ENCODE assay signal across 8 cellular contexts in the genomic region with DNA sequence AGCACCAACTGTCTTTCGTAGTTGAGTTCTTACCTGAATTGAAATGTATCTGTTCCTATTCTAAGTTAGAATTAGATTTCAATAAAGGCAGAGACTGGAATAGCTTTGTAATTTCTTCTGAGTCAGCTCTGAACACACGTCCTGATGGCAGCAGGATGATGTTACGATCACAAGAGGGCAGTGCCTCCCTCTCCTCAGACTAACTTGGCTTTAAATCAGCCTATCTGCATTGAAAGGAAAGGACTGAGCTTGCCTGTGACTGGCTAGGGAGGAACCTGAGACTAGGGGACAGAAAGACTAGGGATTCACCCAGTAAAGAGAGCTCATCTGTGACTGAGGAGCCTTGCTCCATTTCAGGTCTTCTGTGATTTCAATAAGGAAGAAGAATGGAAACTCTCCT.
DNase-seq lines count a peak whose midpoint lies in the region; ATAC-seq and TF ChIP-seq lines count a peak whose summit lies in the region.

No MANE protein-coding gene starts in this region.

- H2AFZ ChIP-seq in SK-N-SH (ENCODE audit: low read depth): no peak overlapping the region
- H2AFZ ChIP-seq in neural progenitor cell (replicated peaks): peak overlapping the region; percentile 89

- no peak overlapping the region for H3K27ac ChIP-seq in SK-N-SH (ENCODE audit: low read depth in 2 of 2, low read length in 1 of 2)
- no peak overlapping the region for H3K27ac ChIP-seq in neural progenitor cell

- no peak for TF ChIP-seq EP300 in SK-N-SH (IDR thresholded peaks at IDR 0.05; ENCODE audit: borderline replicate concordance in 1 of 2, low read depth in 1 of 2, low read length in 1 of 2)

- DNase-seq in SK-N-SH: no peak
- DNase-seq in OCI-M1 (lab: John Stamatoyannopoulos, UW): peak; percentile 63
- peak; percentile 47 for DNase-seq in central memory CD4-positive, alpha-beta T cell
- DNase-seq in neural progenitor cell (ENCODE audit: low spot score): peak; percentile 76
- no peak for DNase-seq in SK-N-DZ (ENCODE audit: low spot score)
- no peak for DNase-seq in nephron progenitor cell

- peak; percentile 81 for ATAC-seq in SK-N-SH treated with all-trans-retinoic acid at 6 μM for 48 hours
- ATAC-seq in GM19397 (IDR thresholded peaks at IDR 0.05; ENCODE audit: unreplicated experiment): no peak

- H4K20me1 ChIP-seq in SK-N-SH (ENCODE audit: insufficient read depth): no peaks in the 10 kb centered on the region
- H4K20me1 ChIP-seq in neural progenitor cell (ENCODE audit: low read depth): no peaks in the 10 kb centered on the region

- WGBS in SK-N-SH (ENCODE audit: low lambda C conversion rate): 3% methylated on average over 3 of the region's 3 CpGs

- H3K27me3 Mint-ChIP-seq in neural progenitor cell (ENCODE audit: insufficient read depth, low read depth): no peaks in the 10 kb centered on the region
- H3K27me3 Mint-ChIP-seq in nephron progenitor cell (ENCODE audit: low read depth, poor library complexity): peaks cover 7% of the 10 kb centered on the region

- H3K36me3 Mint-ChIP-seq in neural progenitor cell (no peaks in the 10 kb centered on the region), nephron progenitor cell (ENCODE audit: low read depth) (no peaks in the 10 kb centered on the region)

- peaks cover 3% of the 10 kb centered on the region for H3K4me1 Mint-ChIP-seq in neural progenitor cell
- peaks cover 6% of the 10 kb centered on the region for H3K4me1 Mint-ChIP-seq in nephron progenitor cell

- CTCF ChIA-PET in SK-N-SH (lab: Yijun Ruan, JAX): interaction anchor here (1.0 to 1.5 kb wide), 3 partner anchors 9 to 18 kb away, joined by 3 to 4 read pairs (median 3); no protein-coding TSS in a partner anchor

- H3K4me3 Mint-ChIP-seq in neural progenitor cell: no peak overlapping the region
- no peak overlapping the region for H3K4me3 Mint-ChIP-seq in nephron progenitor cell

- H3K9me2 ChIP-seq in SK-N-SH: no peaks in the 10 kb centered on the region

- TF ChIP-seq RAD21 in SK-N-SH (IDR thresholded peaks at IDR 0.05; ENCODE audit: low read length): no peak

- H3K9ac ChIP-seq in SK-N-SH (no peak overlapping the region), neural progenitor cell (no peak overlapping the region)

- TF ChIP-seq CTCF in SK-N-SH (IDR thresholded peaks at IDR 0.05): no peak
- peak; percentile 63 for TF ChIP-seq CTCF in neural progenitor cell (IDR thresholded peaks at IDR 0.05)
- TF ChIP-seq CTCF in nephron progenitor cell (IDR thresholded peaks at IDR 0.05): no peak

- H3K36me3 ChIP-seq in SK-N-SH (replicated peaks in 1 of 2; ENCODE audit: control insufficient read depth in 1 of 2, insufficient read depth in 2 of 2, low read length in 1 of 2) (no peaks in the 10 kb centered on the region), neural progenitor cell (no peaks in the 10 kb centered on the region)

- no peaks in the 10 kb centered on the region for H3K4me1 ChIP-seq in SK-N-SH (ENCODE audit: control insufficient read depth in 1 of 2, insufficient read depth in 2 of 2, low read depth in 1 of 2, low read length in 1 of 2)
- H3K4me1 ChIP-seq in neural progenitor cell: no peaks in the 10 kb centered on the region

- H3F3A ChIP-seq in SK-N-SH (replicated peaks; ENCODE audit: insufficient read depth): no peaks in the 10 kb centered on the region
- no peaks in the 10 kb centered on the region for H3F3A ChIP-seq in neural progenitor cell (ENCODE audit: low read depth)

- POLR2A ChIA-PET in SK-N-SH (lab: Yijun Ruan, JAX): no interaction called here

- H3K27ac Mint-ChIP-seq in neural progenitor cell (peak overlapping the region; percentile 7), nephron progenitor cell (no peak overlapping the region)

- H3K9me3 ChIP-seq in SK-N-SH: no peaks in the 10 kb centered on the region
- H3K9me3 ChIP-seq in neural progenitor cell (ENCODE audit: low read depth): no peaks in the 10 kb centered on the region

- H3K79me2 ChIP-seq in SK-N-SH (ENCODE audit: insufficient read depth) (no peaks in the 10 kb centered on the region), neural progenitor cell (ENCODE audit: low read depth) (no peaks in the 10 kb centered on the region)

- H3K4me3 ChIP-seq in SK-N-SH (ENCODE audit: low read depth in 2 of 2, low read length in 1 of 2) (no peak overlapping the region), neural progenitor cell (no peak overlapping the region)

- H3K9me3 Mint-ChIP-seq in neural progenitor cell: no peaks in the 10 kb centered on the region
- no peaks in the 10 kb centered on the region for H3K9me3 Mint-ChIP-seq in nephron progenitor cell

- no peak overlapping the region for H3K4me2 ChIP-seq in SK-N-SH
- no peak overlapping the region for H3K4me2 ChIP-seq in neural progenitor cell

- H3K27me3 ChIP-seq in SK-N-SH (ENCODE audit: insufficient read depth) (peaks cover 2% of the 10 kb centered on the region; the same call in 1 of the 2 replicates), neural progenitor cell (no peaks in the 10 kb centered on the region)

TF ChIP-seq in SK-N-SH treated with all-trans-retinoic acid at 6 μM for 48 hours, 23 proteins besides CTCF, POLR2A, EP300 and RAD21 (continues in another document):
- TF ChIP-seq ZFP3 (CRISPR knock-in tag; IDR thresholded peaks at IDR 0.05) (no peak), ZNF565 (CRISPR knock-in tag; conservative IDR thresholded peaks at IDR 0.05; ENCODE audit: low read depth) (no peak), CSDC2 (CRISPR knock-in tag; IDR thresholded peaks at IDR 0.05) (no peak), TCF4 (CRISPR knock-in tag; IDR thresholded peaks at IDR 0.05; ENCODE audit: borderline replicate concordance) (no peak), ZC3H10 (CRISPR knock-in tag; IDR thresholded peaks at IDR 0.05) (no peak), PPARA (CRISPR knock-in tag; IDR thresholded peaks at IDR 0.05; ENCODE audit: borderline replicate concordance) (no peak)
- TF ChIP-seq, protein P1, sequence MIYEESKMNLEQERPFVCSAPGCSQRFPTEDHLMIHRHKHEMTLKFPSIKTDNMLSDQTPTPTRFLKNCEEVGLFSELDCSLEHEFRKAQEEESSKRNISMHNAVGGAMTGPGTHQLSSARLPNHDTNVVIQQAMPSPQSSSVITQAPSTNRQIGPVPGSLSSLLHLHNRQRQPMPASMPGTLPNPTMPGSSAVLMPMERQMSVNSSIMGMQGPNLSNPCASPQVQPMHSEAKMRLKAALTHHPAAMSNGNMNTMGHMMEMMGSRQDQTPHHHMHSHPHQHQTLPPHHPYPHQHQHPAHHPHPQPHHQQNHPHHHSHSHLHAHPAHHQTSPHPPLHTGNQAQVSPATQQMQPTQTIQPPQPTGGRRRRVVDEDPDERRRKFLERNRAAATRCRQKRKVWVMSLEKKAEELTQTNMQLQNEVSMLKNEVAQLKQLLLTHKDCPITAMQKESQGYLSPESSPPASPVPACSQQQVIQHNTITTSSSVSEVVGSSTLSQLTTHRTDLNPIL (CRISPR knock-in tag; IDR thresholded peaks at IDR 0.05; ENCODE audit: low read depth): no peak
- TF ChIP-seq, protein P2, sequence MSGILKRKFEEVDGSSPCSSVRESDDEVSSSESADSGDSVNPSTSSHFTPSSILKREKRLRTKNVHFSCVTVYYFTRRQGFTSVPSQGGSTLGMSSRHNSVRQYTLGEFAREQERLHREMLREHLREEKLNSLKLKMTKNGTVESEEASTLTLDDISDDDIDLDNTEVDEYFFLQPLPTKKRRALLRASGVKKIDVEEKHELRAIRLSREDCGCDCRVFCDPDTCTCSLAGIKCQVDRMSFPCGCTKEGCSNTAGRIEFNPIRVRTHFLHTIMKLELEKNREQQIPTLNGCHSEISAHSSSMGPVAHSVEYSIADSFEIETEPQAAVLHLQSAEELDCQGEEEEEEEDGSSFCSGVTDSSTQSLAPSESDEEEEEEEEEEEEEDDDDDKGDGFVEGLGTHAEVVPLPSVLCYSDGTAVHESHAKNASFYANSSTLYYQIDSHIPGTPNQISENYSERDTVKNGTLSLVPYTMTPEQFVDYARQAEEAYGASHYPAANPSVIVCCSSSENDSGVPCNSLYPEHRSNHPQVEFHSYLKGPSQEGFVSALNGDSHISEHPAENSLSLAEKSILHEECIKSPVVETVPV (CRISPR knock-in tag; IDR thresholded peaks at IDR 0.05): no peak

TF ChIP-seq in SK-N-SH, 30 proteins besides CTCF, POLR2A, EP300 and RAD21:
- TF ChIP-seq POLR2AphosphoS5 (IDR thresholded peaks at IDR 0.05; ENCODE audit: low read depth, low read length) (no peak), SIN3A (IDR thresholded peaks at IDR 0.05; ENCODE audit: borderline replicate concordance, low read depth, low read length) (no peak), GATA2 (CRISPR knock-in tag; IDR thresholded peaks at IDR 0.05) (no peak), MXI1 (IDR thresholded peaks at IDR 0.05; ENCODE audit: low read depth, low read length) (no peak), MEF2A (IDR thresholded peaks at IDR 0.05; ENCODE audit: borderline replicate concordance, low read depth) (no peak), ELF1 (IDR thresholded peaks at IDR 0.05) (no peak), FOXM1 (IDR thresholded peaks at IDR 0.05; ENCODE audit: low read depth) (no peak), YY1 (IDR thresholded peaks at IDR 0.05; ENCODE audit: low read depth) (no peak), RXRA (IDR thresholded peaks at IDR 0.05; ENCODE audit: borderline replicate concordance, low read depth) (no peak)
- TF ChIP-seq, protein P3, sequence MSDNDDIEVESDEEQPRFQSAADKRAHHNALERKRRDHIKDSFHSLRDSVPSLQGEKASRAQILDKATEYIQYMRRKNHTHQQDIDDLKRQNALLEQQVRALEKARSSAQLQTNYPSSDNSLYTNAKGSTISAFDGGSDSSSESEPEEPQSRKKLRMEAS (IDR thresholded peaks at IDR 0.05; ENCODE audit: low read depth): no peak

Comparison
In these comparisons a context has a peak if more than half of its experiments do, and no peak if none do; other contexts are left out.
1. DNase-seq: peak in OCI-M1 (single experiment), central memory CD4-positive, alpha-beta T cell (single experiment) and neural progenitor cell (single experiment); none in SK-N-SH (single experiment), SK-N-DZ (single experiment) and nephron progenitor cell (single experiment).